26 cellular contexts compared by ENCODE assay signal in the genomic region with DNA sequence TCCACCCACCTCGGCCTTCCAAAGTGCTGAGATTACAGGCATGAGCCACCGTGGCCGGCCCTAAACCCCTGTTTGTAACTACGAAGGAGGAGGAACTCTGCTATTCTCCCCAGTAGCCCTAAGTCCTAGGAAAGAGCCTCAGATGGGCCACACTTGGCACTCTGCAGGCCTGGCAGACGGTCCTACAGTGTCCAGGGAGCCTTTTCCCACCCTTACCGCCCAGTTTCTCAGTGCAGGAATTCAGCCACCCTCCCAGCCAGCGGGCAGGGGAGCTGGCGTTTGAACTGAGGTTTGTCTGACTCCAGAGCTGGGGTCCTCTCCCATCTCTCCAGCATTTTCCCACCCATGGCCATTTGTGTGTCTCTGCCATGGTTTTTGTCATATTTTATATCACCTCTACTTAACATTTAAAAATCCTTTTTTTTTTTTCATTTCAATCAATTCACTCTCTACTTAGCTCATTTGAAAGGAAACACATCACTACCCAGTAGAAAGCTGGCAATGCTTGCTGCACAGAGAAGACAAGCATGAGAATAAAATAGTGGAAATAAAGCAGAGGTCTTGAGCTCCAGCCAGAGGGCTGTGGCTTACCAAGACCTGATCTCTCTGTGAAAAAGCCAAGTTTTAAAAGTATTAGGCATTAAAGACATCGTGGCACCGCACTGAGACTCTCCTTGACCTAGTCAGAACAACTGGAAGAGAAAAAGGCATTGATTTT. TPM values are rescaled to one million over a fixed set of nuclear protein-coding genes. Genes with fewer than 3 reads are reported as not detected.
A peak's percentile ranks its signal among the peaks of the same experiment; 100 is the strongest.
DNase-seq lines count a peak whose midpoint lies in the region; ATAC-seq, FAIRE-seq and TF ChIP-seq lines count a peak whose summit lies in the region.
"Had no signal": no experiment of that assay in that cellular context is flagged by ENCODE, and none has a peak within 500 bp of the region (broad histone marks: within the 10 kb centered on the region; RNA-seq: fewer than 3 reads in every experiment).

No MANE protein-coding gene starts in this region.

- H3K27ac ChIP-seq in OCI-LY1 (ENCODE audit: low read depth, low read length, poor library complexity, severe bottlenecking) (peak overlapping the region; percentile 18), colonic mucosa (peak overlapping the region; percentile 84), mucosa of rectum (ENCODE audit: low read depth in 2 of 2, low read length in 2 of 2) (peak overlapping the region; percentile 90 to 93), sigmoid colon (peak overlapping the region in 3 of 4 donors; percentile 84 to 87 (median 85)), testis (no peak overlapping the region)
- H3K27ac ChIP-seq: A549, adrenal gland, BLaER1, KMS-11 had no signal

- H3K27me3 ChIP-seq in OCI-LY1 (ENCODE audit: insufficient read depth, low read length) (no peaks in the 10 kb centered on the region), colonic mucosa (no peaks in the 10 kb centered on the region), mucosa of rectum (ENCODE audit: control insufficient read depth in 2 of 2, insufficient read depth in 2 of 2, low read length in 2 of 2) (no peaks in the 10 kb centered on the region), sigmoid colon (no peaks in the 10 kb centered on the region), testis (no peaks in the 10 kb centered on the region)
- H3K27me3 ChIP-seq: adrenal gland, BLaER1 had no signal

- intact Hi-C loops in colonic mucosa (cut with DNase I) (no loop called here), sigmoid colon (cut with DNase I) (loop anchor here (2.0 kb wide), 1 partner anchor 47 kb away; no protein-coding TSS in a partner anchor), testis (cut with DNase I; ENCODE audit: low total_unique reads) (no loop called here), left ventricle myocardium superior (cut with micrococcal nuclease) (no loop called here)

- no peaks in the 10 kb centered on the region for H3K79me2 ChIP-seq in OCI-LY1 (ENCODE audit: insufficient read depth, low read length)

- TF ChIP-seq CTCF in OCI-LY1 (IDR thresholded peaks at IDR 0.05; ENCODE audit: low read length) (no peak), colonic mucosa (IDR thresholded peaks at IDR 0.05) (no peak), sigmoid colon (IDR thresholded peaks at IDR 0.05) (no peak), testis (IDR thresholded peaks at IDR 0.05) (no peak)

- peak overlapping the region; percentile 17; the same call in 1 of the 2 replicates for H3K4me2 ChIP-seq in OCI-LY1 (ENCODE audit: low read length)
- H3K4me2 ChIP-seq: A549, BLaER1, KMS-11 had no signal

- 70 to 72% methylated on average over 10 of the region's 10 CpGs for WGBS in sigmoid colon, 2 donors
- WGBS in testis, 2 donors, result 69 to 81% methylated on average over 10 of the region's 10 CpGs

- peak overlapping the region; percentile 28; the same call in 1 of the 2 replicates for H2AFZ ChIP-seq in OCI-LY1 (ENCODE audit: low read length)

- TF ChIP-seq POLR2A in sigmoid colon (IDR thresholded peaks at IDR 0.05) (no peak), testis (IDR thresholded peaks at IDR 0.05) (no peak), GM12892 (IDR thresholded peaks at IDR 0.05; ENCODE audit: low read depth, low read length) (no peak)

- FAIRE-seq in GM12892 (lab: Jason Lieb, UNC), result no peak
- FAIRE-seq: A549, D721Med, urothelium cell line had no signal

- no peaks in the 10 kb centered on the region for H3K9me3 ChIP-seq in OCI-LY1 (ENCODE audit: low read length)
- H3K9me3 ChIP-seq in colonic mucosa, result no peaks in the 10 kb centered on the region
- no peaks in the 10 kb centered on the region for H3K9me3 ChIP-seq in mucosa of rectum (ENCODE audit: control insufficient read depth in 2 of 2, low read length in 2 of 2)
- H3K9me3 ChIP-seq in sigmoid colon, result no peaks in the 10 kb centered on the region
- H3K9me3 ChIP-seq in testis, result no peaks in the 10 kb centered on the region
- H3K9me3 ChIP-seq: A549, adrenal gland, BLaER1 had no signal

- H3K9ac ChIP-seq in OCI-LY1 (ENCODE audit: low read length) (no peak overlapping the region), colonic mucosa (ENCODE audit: low read depth in 2 of 2, low read length in 2 of 2) (peak overlapping the region in 1 of 2 donors; percentile 79), mucosa of rectum (ENCODE audit: low read depth in 1 of 2, low read length in 2 of 2) (peak overlapping the region; percentile 60 to 66)
- H3K9ac ChIP-seq: BLaER1, KMS-11 had no signal

- DNase-seq in colonic mucosa, result no peak
- peak; percentile 70 for DNase-seq in sigmoid colon
- DNase-seq in testis, result no peak
- no peak for DNase-seq in activated effector memory CD4-positive, alpha-beta T cell treated with anti-CD3 and anti-CD28 coated beads, Interleukin-2, amount 50 U/mL, for 16 hours
- DNase-seq in left ventricle myocardium superior, result no peak
- no peak for DNase-seq in GM12892 (ENCODE audit: insufficient read length)
- DNase-seq: activated CD4-positive, alpha-beta T cell treated with anti-CD3 and anti-CD28 coated beads, Interleukin-2, amount 50 U/mL, for 1 hour; activated effector memory CD4-positive, alpha-beta T cell treated with Interleukin-2 at 50 U/mL for 16 hours; adrenal gland; effector memory CD4-positive, alpha-beta T cell; naive B cell; NCI-H187 treated with DMSO at 0.1 percent for 48 hours; stimulated activated CD4-positive, alpha-beta T cell treated with anti-CD3 and anti-CD28 coated beads, Interleukin-4, amount 100 ng/mL, for 1 hour; stimulated activated naive CD8-positive, alpha-beta T cell treated with anti-CD3 and anti-CD28 coated beads, Interleukin-15, Interleukin-2, amounts not matched to agents 100 U/mL and 50 U/mL, for 24 hours; T-helper 17 cell had no signal

- H3K9me2 ChIP-seq in OCI-LY1 (ENCODE audit: low read depth, low read length), result no peaks in the 10 kb centered on the region

- peak in 3 of 4 donors; percentile 40 to 43 (median 42) for TF ChIP-seq EP300 in sigmoid colon (IDR thresholded peaks at IDR 0.05)

- H3K36me3 ChIP-seq in OCI-LY1 (ENCODE audit: insufficient read depth, low read length) (no peaks in the 10 kb centered on the region), colonic mucosa (no peaks in the 10 kb centered on the region), mucosa of rectum (ENCODE audit: control insufficient read depth in 2 of 2, insufficient read depth in 2 of 2, low read length in 2 of 2) (no peaks in the 10 kb centered on the region), sigmoid colon (no peaks in the 10 kb centered on the region), testis (ENCODE audit: low read depth, missing control alignments) (no peaks in the 10 kb centered on the region)
- H3K36me3 ChIP-seq: adrenal gland, BLaER1 had no signal

- H3K4me1 ChIP-seq in OCI-LY1 (ENCODE audit: insufficient read depth, low read length, severe bottlenecking), result peaks cover 13% of the 10 kb centered on the region
- peaks cover 3% of the 10 kb centered on the region for H3K4me1 ChIP-seq in colonic mucosa
- H3K4me1 ChIP-seq in mucosa of rectum (ENCODE audit: control insufficient read depth in 2 of 2, insufficient read depth in 2 of 2, low read length in 2 of 2), result peaks cover 33 to 43% of the 10 kb centered on the region in 2 donors
- H3K4me1 ChIP-seq in sigmoid colon, result peaks cover 0 to 29% (median 21%) of the 10 kb centered on the region in 4 donors
- H3K4me1 ChIP-seq in testis, result no peaks in the 10 kb centered on the region
- H3K4me1 ChIP-seq: A549, adrenal gland, BLaER1 had no signal

- no peak for ATAC-seq in left ventricle myocardium superior
- ATAC-seq: HCT116; stimulated activated naive CD8-positive, alpha-beta T cell treated with anti-CD3 and anti-CD28 coated beads, Interleukin-15, Interleukin-2, amounts not matched to agents 100 U/mL and 50 U/mL, for 24 hours; T-helper 17 cell had no signal

- H4K20me1 ChIP-seq in OCI-LY1 (ENCODE audit: insufficient read depth, low read length), result no peaks in the 10 kb centered on the region
- H4K20me1 ChIP-seq: BLaER1 had no signal

- H3K4me3 ChIP-seq in OCI-LY1 (ENCODE audit: low read depth, low read length, poor library complexity, severe bottlenecking), result no peak overlapping the region
- no peak overlapping the region for H3K4me3 ChIP-seq in colonic mucosa
- no peak overlapping the region for H3K4me3 ChIP-seq in mucosa of rectum (ENCODE audit: low read length in 2 of 2)
- no peak overlapping the region for H3K4me3 ChIP-seq in sigmoid colon
- H3K4me3 ChIP-seq in testis, result no peak overlapping the region
- H3K4me3 ChIP-seq: A549, adrenal gland, BLaER1, skin epidermis had no signal

- H3F3A ChIP-seq in OCI-LY1 (ENCODE audit: insufficient read depth, low read length), result no peaks in the 10 kb centered on the region

RNA-seq across cellular contexts. Expression of a gene that starts 34.9 kb away (rescaled TPM):
- total RNA-seq in colonic mucosa (1 to 10 TPM; 2.1 to 6.1 TPM), sigmoid colon (1 to 10 TPM in 2 of 4 donors, under 1 TPM in 1, not detected in 1; 0.83 to 3.1 (median 2.1) TPM), testis (1 to 10 TPM in 1 of 2 donors, under 1 TPM in 1; 0.87 to 1.2 TPM), left ventricle myocardium superior (not detected)
- polyA plus RNA-seq in sigmoid colon (1 to 10 TPM; 2.8 to 6.2 (median 4.2) TPM), testis (ENCODE audit: insufficient read depth, low read depth, low replicate concordance) (0.62 TPM)
- not detected for polyA plus RNA-seq in GM12892 (2012; ENCODE audit: missing spikeins)
- total RNA-seq: adrenal gland, HT1080, PC-3, T-helper 17 cell had no signal

RNA-seq across cellular contexts. Expression of a gene that starts 41.4 kb away (rescaled TPM):
- total RNA-seq in colonic mucosa (10 to 100 TPM; 13.6 to 21.5 TPM), sigmoid colon (10 to 100 TPM in 3 of 4 donors, 1 to 10 TPM in 1; 9.1 to 14.7 (median 13.4) TPM), testis (10 to 100 TPM; 10.7 to 10.9 TPM), left ventricle myocardium superior (10.3 TPM)
- polyA plus RNA-seq in sigmoid colon (1 to 10 TPM; 1.2 to 2.8 (median 2.5) TPM), testis (ENCODE audit: insufficient read depth, low read depth, low replicate concordance) (2.4 TPM)
- 2.6 TPM for polyA plus RNA-seq in GM12892 (2012; ENCODE audit: missing spikeins)

Comparison
In these comparisons a context has a peak if more than half of its experiments do, and no peak if none do; other contexts are left out.
1. H3K27ac ChIP-seq: peak in OCI-LY1 (single experiment), colonic mucosa (single experiment), mucosa of rectum (2 of 2) and sigmoid colon (3 of 4); none in testis (0 of 2).